Comparison of ENCODE assay signal across 25 cellular contexts in the genomic region with DNA sequence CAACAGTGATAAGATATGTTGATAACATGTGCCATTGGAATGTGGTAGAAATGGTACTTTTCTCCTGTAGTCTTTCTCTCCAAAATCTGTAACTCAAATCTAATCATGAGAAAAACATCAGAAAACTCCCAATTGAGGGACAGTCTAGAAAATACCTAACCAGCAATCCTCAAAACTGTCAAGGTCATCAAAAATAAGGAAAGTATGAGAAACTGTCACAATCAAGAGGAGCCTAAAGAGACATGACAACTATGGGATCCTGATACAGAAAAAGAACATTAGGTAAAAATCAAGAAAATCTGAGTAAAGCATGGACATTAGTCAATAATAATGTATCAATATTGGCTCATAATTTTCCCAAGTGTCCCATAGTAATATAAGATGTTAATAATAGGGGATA.
"Had no signal": no experiment of that assay in that cellular context is flagged by ENCODE, and none has a peak within 500 bp of the region (broad histone marks: within the 10 kb centered on the region; RNA-seq: fewer than 3 reads in every experiment).

No MANE protein-coding gene starts in this region.

- ATAC-seq: effector memory CD8-positive, alpha-beta T cell; esophagus mucosa; gastrocnemius medialis; heart right ventricle; left cardiac atrium; left lung; left ventricle myocardium superior; lower lobe of right lung; mucosa of descending colon had no signal

- FAIRE-seq: endometrium, islet of Langerhans, keratinocyte had no signal

- H3K4me1 ChIP-seq: colonic mucosa, esophagus squamous epithelium, gastrocnemius medialis, heart right ventricle, left lung, lower lobe of right lung had no signal

- H3K36me3 ChIP-seq: colonic mucosa, esophagus squamous epithelium, gastrocnemius medialis, heart right ventricle, left lung, lower lobe of right lung had no signal

- H3K27me3 ChIP-seq: colonic mucosa, esophagus squamous epithelium, gastrocnemius medialis, left lung had no signal

- H3K4me3 ChIP-seq: colonic mucosa, esophagus squamous epithelium, gastrocnemius medialis, heart right ventricle, left lung, lower lobe of right lung, mucosa of descending colon had no signal

- DNase-seq: colonic mucosa; cortex of kidney; effector CD8-positive, alpha-beta T cell; effector memory CD8-positive, alpha-beta T cell; endodermal cell; erythroblast; esophagus squamous epithelium; foreskin fibroblast; foreskin melanocyte; gastrocnemius medialis; glutamatergic neuron; head of caudate nucleus; heart right ventricle; hippocampal formation; left cardiac atrium; left lung; left ventricle myocardium superior; lower lobe of right lung; mesenchymal stem cell; mucosa of descending colon had no signal

- H3K9me3 ChIP-seq: colonic mucosa, esophagus squamous epithelium, gastrocnemius medialis, left lung, lower lobe of right lung, mucosa of descending colon had no signal

- H3K27ac ChIP-seq: colonic mucosa, epithelial cell of prostate, esophagus squamous epithelium, gastrocnemius medialis, heart right ventricle, left lung, lower lobe of right lung had no signal
